ENCODE assay signal across 21 cellular contexts in the genomic region with DNA sequence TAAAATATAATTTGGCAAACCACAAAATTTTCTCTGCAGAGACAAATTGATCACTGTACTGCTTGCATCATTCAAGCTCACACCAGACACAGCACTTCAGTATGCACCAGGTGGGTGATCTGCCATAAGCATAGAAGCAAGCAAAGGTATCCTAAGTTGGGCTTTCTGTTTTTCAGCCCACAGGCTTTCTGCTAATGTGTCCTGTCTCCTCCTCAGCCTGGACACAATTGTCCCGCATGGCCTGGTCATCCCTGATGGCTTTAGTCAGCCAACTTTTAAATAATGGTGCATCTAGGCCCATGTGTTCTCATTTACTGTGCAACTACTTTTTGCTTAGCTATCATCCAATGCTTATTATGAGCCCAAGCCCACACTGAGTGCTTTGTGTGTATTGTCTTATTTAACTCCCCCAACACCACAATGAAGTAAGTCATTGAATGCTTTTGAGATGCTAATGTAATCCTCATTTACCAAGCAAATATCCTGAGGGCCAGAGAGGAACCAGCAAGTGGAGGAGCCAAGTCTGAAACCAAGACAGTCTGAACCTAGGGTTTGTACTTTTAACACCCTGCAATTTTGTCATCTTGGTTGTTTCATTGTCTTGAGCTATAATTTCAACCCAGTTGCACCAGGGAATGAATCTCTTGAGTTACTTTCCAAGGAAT.
"Had no signal": no experiment of that assay in that cellular context is flagged by ENCODE, and none has a peak within 500 bp of the region (broad histone marks: within the 10 kb centered on the region; RNA-seq: fewer than 3 reads in every experiment).

No MANE protein-coding gene starts in this region.

- DNase-seq: effector CD4-positive, alpha-beta T cell; endodermal cell; erythroblast; head of caudate nucleus; kidney; left cardiac atrium; left ventricle myocardium inferior; lower lobe of right lung; naive thymus-derived CD4-positive, alpha-beta T cell; nephron progenitor cell; posterior cingulate gyrus; stimulated activated CD4-positive, alpha-beta T cell treated with anti-CD3 and anti-CD28 coated beads, Interleukin-2, amount 100 ng/mL, for 24 hours; stimulated activated CD4-positive, alpha-beta T cell treated with anti-CD3 and anti-CD28 coated beads, Interleukin-4, amount 100 ng/mL, for 4 hours; stimulated activated naive B cell treated with anti-CD40 and anti-IgM and Interleukin-4, amounts not matched to agents 10 μg/mL and 1 μg/mL and 100 μg/mL, for 72 hours; stimulated activated naive CD8-positive, alpha-beta T cell treated with anti-CD3 and anti-CD28 coated beads, Interleukin-15, amount 100 ng/mL, for 72 hours; testis had no signal

- H3K4me3 ChIP-seq: coronary artery, hepatocyte, left ventricle myocardium inferior, lower lobe of right lung, testis, tibial nerve had no signal

- H3K9me3 ChIP-seq: left ventricle myocardium inferior, lower lobe of right lung, testis, tibial nerve had no signal

- H3K27ac ChIP-seq: coronary artery, foreskin keratinocyte, hepatocyte, left ventricle myocardium inferior, lower lobe of right lung, testis, tibial nerve had no signal

- H2AFZ ChIP-seq: hepatocyte had no signal

- H3K36me3 ChIP-seq: left ventricle myocardium inferior, lower lobe of right lung, tibial nerve had no signal

- ATAC-seq: foreskin keratinocyte; left cardiac atrium; lower lobe of right lung; naive thymus-derived CD4-positive, alpha-beta T cell; sciatic nerve; stimulated activated naive B cell treated with anti-CD40 and anti-IgM and Interleukin-4, amounts not matched to agents 10 μg/mL and 1 μg/mL and 100 μg/mL, for 72 hours; stimulated activated naive CD8-positive, alpha-beta T cell treated with anti-CD3 and anti-CD28 coated beads, Interleukin-15, amount 100 ng/mL, for 72 hours had no signal

- H3K4me2 ChIP-seq: hepatocyte had no signal

- H3K4me1 ChIP-seq: foreskin keratinocyte, left ventricle myocardium inferior, lower lobe of right lung, testis, tibial nerve had no signal

- H3K27me3 ChIP-seq: foreskin keratinocyte, hepatocyte, testis, tibial nerve had no signal
